ENCODE assay signal across 8 cellular contexts in the genomic region with DNA sequence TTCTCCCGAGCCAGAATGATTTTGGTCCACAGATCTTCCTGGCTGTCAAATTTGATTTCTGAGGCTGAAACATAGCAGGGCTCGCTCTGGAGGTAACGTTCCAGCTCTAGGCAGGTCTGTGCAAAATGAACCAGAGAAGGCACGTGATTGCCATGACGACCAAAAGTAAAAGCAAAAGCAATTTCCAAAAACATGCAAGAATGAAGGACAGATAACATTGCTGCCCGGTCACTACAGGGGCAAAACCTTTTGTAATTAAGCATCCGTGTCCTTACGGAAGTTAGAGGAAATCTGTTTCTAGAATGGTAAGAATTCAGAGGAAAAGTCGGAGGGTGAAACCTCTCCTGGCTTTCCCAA. TPM values are rescaled to one million over a fixed set of nuclear protein-coding genes. Genes with fewer than 3 reads are reported as not detected.
DNase-seq lines count a peak whose midpoint lies in the region; TF ChIP-seq lines count a peak whose summit lies in the region.

No MANE protein-coding gene starts in this region.

- H4K20me1 ChIP-seq in DOHH2 (ENCODE audit: control insufficient read depth, insufficient read depth, low read depth, low read length) = peaks cover 38% of the 10 kb centered on the region

- no peaks in the 10 kb centered on the region for H3K9me2 ChIP-seq in DOHH2 (replicated peaks; ENCODE audit: control insufficient read depth, low read length)

- peak overlapping the region; percentile 80 for H3K4me3 ChIP-seq in DOHH2 (ENCODE audit: low read length)
- H3K4me3 ChIP-seq in SJSA1 = peak overlapping the region; percentile 96
- peak overlapping the region; percentile 93 to 99 for H3K4me3 ChIP-seq in neutrophil (ENCODE audit: low read depth in 1 of 2, low read length in 1 of 2)

- 0 out of 2 replicates have a peak overlapping the region, but pooled peaks have one; percentile 90 for H3K27ac ChIP-seq in DOHH2 (ENCODE audit: low read depth, low read length)
- H3K27ac ChIP-seq in SJSA1 = peak overlapping the region; percentile 98
- peak overlapping the region; percentile 95 for H3K27ac ChIP-seq in neutrophil

- H3K79me2 ChIP-seq in DOHH2 (ENCODE audit: control insufficient read depth, low read length) = peaks cover 64% of the 10 kb centered on the region

- H3K27me3 ChIP-seq in DOHH2 (ENCODE audit: control insufficient read depth, low read length) (no peaks in the 10 kb centered on the region), SJSA1 (replicated peaks) (no peaks in the 10 kb centered on the region), neutrophil (no peaks in the 10 kb centered on the region)

- TF ChIP-seq CTCF in DOHH2 (IDR thresholded peaks at IDR 0.05; ENCODE audit: low read depth, low read length, poor library complexity, severe bottlenecking) = no peak
- TF ChIP-seq CTCF in neutrophil (IDR thresholded peaks at IDR 0.05) = no peak

- H3K4me1 ChIP-seq in DOHH2 (ENCODE audit: control insufficient read depth, low read length) = peaks cover 28% of the 10 kb centered on the region
- H3K4me1 ChIP-seq in SJSA1 (replicated peaks) = peaks cover 70% of the 10 kb centered on the region
- peaks cover 66 to 68% of the 10 kb centered on the region in 2 experiments for H3K4me1 ChIP-seq in neutrophil (ENCODE audit: control insufficient read depth in 1 of 2, insufficient read depth in 1 of 2, low read depth in 1 of 2, low read length in 1 of 2)

- H3K9me3 ChIP-seq in DOHH2 (ENCODE audit: control insufficient read depth, insufficient read depth, low read length) (no peaks in the 10 kb centered on the region), SJSA1 (replicated peaks) (no peaks in the 10 kb centered on the region), neutrophil (no peaks in the 10 kb centered on the region)

- DNase-seq in SJSA1 (ENCODE audit: low read depth in 1 of 2, low spot score in 2 of 2) = no peak
- DNase-seq in effector CD4-positive, alpha-beta T cell = peak; percentile 42
- DNase-seq in KG1 (lab: John Stamatoyannopoulos, UW) = no peak
- DNase-seq in middle frontal gyrus (ENCODE audit: extremely low spot score, low spot score) = no peak
- no peak for DNase-seq in T1000 (lab: John Stamatoyannopoulos, UW)
- DNase-seq in GF-D8 (lab: John Stamatoyannopoulos, UW) = no peak

- peak overlapping the region; percentile 86 for H3K4me2 ChIP-seq in DOHH2 (ENCODE audit: low read length)

- H3K36me3 ChIP-seq in DOHH2 (ENCODE audit: control insufficient read depth, low read length) (peaks cover 77% of the 10 kb centered on the region), SJSA1 (peaks cover 79% of the 10 kb centered on the region), neutrophil (peaks cover 58% of the 10 kb centered on the region)

- peaks cover 9% of the 10 kb centered on the region for H3F3A ChIP-seq in DOHH2 (ENCODE audit: control insufficient read depth, insufficient read depth)

RNA-seq across cellular contexts. Expression of a gene that starts 2.9 kb away (rescaled TPM):
- 18.0 and 21.3 TPM in 2 replicates for total RNA-seq in SJSA1 (2014; rRNA removed; shearing (Covaris generic))
